In the genomic region with DNA sequence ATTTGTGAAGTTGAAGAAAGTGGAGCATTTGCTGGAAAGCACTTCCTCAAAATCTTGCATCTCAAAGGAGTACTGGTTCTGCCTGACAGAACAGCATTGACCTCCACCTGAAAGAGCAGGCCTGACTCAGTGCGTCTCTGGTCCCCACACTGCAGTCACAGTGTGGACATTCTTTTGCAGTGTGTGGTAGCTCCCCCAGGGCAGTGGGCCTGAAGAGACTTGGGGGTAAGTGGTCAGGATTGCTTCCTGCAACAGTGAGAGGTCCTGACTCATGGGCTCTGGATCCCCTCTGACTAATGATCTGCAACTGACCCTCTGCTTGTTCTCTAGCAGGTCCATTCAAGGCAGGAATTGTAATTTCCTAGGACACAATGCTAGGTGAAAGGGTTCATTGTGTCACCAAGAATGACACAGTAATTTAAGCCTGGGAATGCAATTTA, we compare ENCODE assay signal across 10 cellular contexts.
DNase-seq lines count a peak whose midpoint lies in the region; ATAC-seq and TF ChIP-seq lines count a peak whose summit lies in the region.
"Had no signal": no experiment of that assay in that cellular context is flagged by ENCODE, and none has a peak within 500 bp of the region (broad histone marks: within the 10 kb centered on the region; RNA-seq: fewer than 3 reads in every experiment).

No MANE protein-coding gene starts in this region.

- H3K27ac ChIP-seq in HEK293 (ENCODE audit: extremely low read depth, low read depth, low read length) = no peak overlapping the region
- no peak overlapping the region for H3K27ac ChIP-seq in naive thymus-derived CD4-positive, alpha-beta T cell (ENCODE audit: low read depth, low read length)

- H3K4me1 ChIP-seq in HEK293 (ENCODE audit: control insufficient read depth, insufficient read depth, low read length) = no peaks in the 10 kb centered on the region
- H3K4me1 ChIP-seq in naive thymus-derived CD4-positive, alpha-beta T cell (ENCODE audit: control insufficient read depth in 2 of 2, insufficient read depth in 2 of 2, low read length in 2 of 2) = no peaks in the 10 kb centered on the region

- POLR2A ChIA-PET in HEK293 (lab: Yijun Ruan, JAX) = interaction anchor here (0.6 kb wide), 1 partner anchor 297 kb away, joined by 3 read pairs; no protein-coding TSS in a partner anchor
- POLR2A ChIA-PET in naive thymus-derived CD4-positive, alpha-beta T cell (lab: Charles Lee) = no interaction called here

- H3K4me1 Mint-ChIP-seq in naive thymus-derived CD4-positive, alpha-beta T cell = no peaks in the 10 kb centered on the region
- H3K4me1 Mint-ChIP-seq in endothelial cell (ENCODE audit: unreplicated experiment) = no peaks in the 10 kb centered on the region

- no peak overlapping the region for H3K4me3 ChIP-seq in HEK293 (ENCODE audit: low read depth, low read length)
- H3K4me3 ChIP-seq in naive thymus-derived CD4-positive, alpha-beta T cell (ENCODE audit: low read length) = no peak overlapping the region

- H3K9me3 ChIP-seq in HEK293 (ENCODE audit: control insufficient read depth, insufficient read depth, low read depth, low read length) = no peaks in the 10 kb centered on the region
- no peaks in the 10 kb centered on the region for H3K9me3 ChIP-seq in naive thymus-derived CD4-positive, alpha-beta T cell (ENCODE audit: control insufficient read depth in 2 of 3, low read length in 3 of 3)

- H3K36me3 Mint-ChIP-seq in naive thymus-derived CD4-positive, alpha-beta T cell = no peaks in the 10 kb centered on the region
- no peaks in the 10 kb centered on the region for H3K36me3 Mint-ChIP-seq in endothelial cell (ENCODE audit: low read depth, unreplicated experiment)
- H3K36me3 Mint-ChIP-seq: memory B cell had no signal

- no peak for ATAC-seq in naive thymus-derived CD4-positive, alpha-beta T cell
- no peak for ATAC-seq in HG03135 (IDR thresholded peaks at IDR 0.05; ENCODE audit: unreplicated experiment)

- no peaks in the 10 kb centered on the region for H3K36me3 ChIP-seq in HEK293 (ENCODE audit: control insufficient read depth in 2 of 2, insufficient read depth in 1 of 2, low read length in 2 of 2)
- H3K36me3 ChIP-seq in naive thymus-derived CD4-positive, alpha-beta T cell (ENCODE audit: control insufficient read depth in 2 of 3, insufficient read depth in 3 of 3, low read length in 3 of 3) = no peaks in the 10 kb centered on the region

- H3K9me3 Mint-ChIP-seq in naive thymus-derived CD4-positive, alpha-beta T cell = peaks cover 0 to 9% (median 6%) of the 10 kb centered on the region in 11 donors
- H3K9me3 Mint-ChIP-seq in endothelial cell (ENCODE audit: unreplicated experiment) = no peaks in the 10 kb centered on the region

- TF ChIP-seq CTCF in GM13977 (IDR thresholded peaks at IDR 0.05; ENCODE audit: extremely low read depth, insufficient read depth, missing control alignments) (no peak), HEK293 (tag by site-specific recombination; IDR thresholded peaks at IDR 0.05) (no peak), GM10266 (IDR thresholded peaks at IDR 0.05; ENCODE audit: control insufficient read depth, insufficient read depth, low read depth, missing control alignments) (no peak), endothelial cell (IDR thresholded peaks at IDR 0.05; ENCODE audit: unreplicated experiment) (no peak)

- DNase-seq in GM13977 (ENCODE audit: low spot score) = peak; percentile 6
- peak; percentile 80 for DNase-seq in LHCN-M2 (ENCODE audit: low read depth)
- peak; percentile 65 for DNase-seq in glomerular endothelial cell (ENCODE audit: extremely low read depth, low read depth, low spot score)
- no peak for DNase-seq in GM10266 (ENCODE audit: extremely low spot score)
- DNase-seq in naive thymus-derived CD4-positive, alpha-beta T cell = no peak
- no peak for DNase-seq in endothelial cell (ENCODE audit: low spot score)
- DNase-seq: activated gamma-delta T cell treated with Interleukin-2 at 50 U/mL for 16 hours had no signal

- intact Hi-C loops in naive thymus-derived CD4-positive, alpha-beta T cell (cut with micrococcal nuclease) = no loop called here

- CTCF ChIA-PET in HEK293 (lab: Yijun Ruan, JAX) = no interaction called here
- CTCF ChIA-PET in naive thymus-derived CD4-positive, alpha-beta T cell (lab: Charles Lee) = no interaction called here

- H3K4me3 Mint-ChIP-seq in naive thymus-derived CD4-positive, alpha-beta T cell = no peak overlapping the region
- no peak overlapping the region for H3K4me3 Mint-ChIP-seq in endothelial cell (ENCODE audit: unreplicated experiment)
- H3K4me3 Mint-ChIP-seq: memory B cell had no signal

- H3K27ac Mint-ChIP-seq in naive thymus-derived CD4-positive, alpha-beta T cell = no peak overlapping the region
- H3K27ac Mint-ChIP-seq in endothelial cell (ENCODE audit: unreplicated experiment) = no peak overlapping the region
- H3K27ac Mint-ChIP-seq: memory B cell had no signal

- no peaks in the 10 kb centered on the region for H3K27me3 ChIP-seq in naive thymus-derived CD4-positive, alpha-beta T cell (ENCODE audit: control insufficient read depth in 2 of 2, insufficient read depth in 2 of 2, low read length in 2 of 2)

- H3K27me3 Mint-ChIP-seq in naive thymus-derived CD4-positive, alpha-beta T cell = peaks cover 0 to 4% (median 0%) of the 10 kb centered on the region in 5 donors
- peaks cover 5% of the 10 kb centered on the region for H3K27me3 Mint-ChIP-seq in endothelial cell (ENCODE audit: unreplicated experiment)
- H3K27me3 Mint-ChIP-seq: memory B cell had no signal

- in situ Hi-C loops in GM13977 (cut with MboI; ENCODE audit: low pct_unique_long_range_greater_than_20kb, low sequenced_read_pairs, unreplicated experiment) = no loop called here

TF ChIP-seq in HEK293, 187 proteins besides CTCF, POLR2A, EP300 and RAD21:
- TF ChIP-seq GLIS1 (tag by site-specific recombination; IDR thresholded peaks at IDR 0.05) (peak; percentile 44), ZXDB (tag by site-specific recombination; IDR thresholded peaks at IDR 0.05) (no peak)

Comparison
In these comparisons a context has a peak if more than half of its experiments do, and no peak if none do; other contexts are left out.
1. DNase-seq: peak in GM13977 (single experiment), LHCN-M2 (single experiment) and glomerular endothelial cell (single experiment); none in GM10266 (single experiment), naive thymus-derived CD4-positive, alpha-beta T cell (0 of 9) and endothelial cell (single experiment).